Comparison of ENCODE assay signal across 8 cellular contexts in the genomic region with DNA sequence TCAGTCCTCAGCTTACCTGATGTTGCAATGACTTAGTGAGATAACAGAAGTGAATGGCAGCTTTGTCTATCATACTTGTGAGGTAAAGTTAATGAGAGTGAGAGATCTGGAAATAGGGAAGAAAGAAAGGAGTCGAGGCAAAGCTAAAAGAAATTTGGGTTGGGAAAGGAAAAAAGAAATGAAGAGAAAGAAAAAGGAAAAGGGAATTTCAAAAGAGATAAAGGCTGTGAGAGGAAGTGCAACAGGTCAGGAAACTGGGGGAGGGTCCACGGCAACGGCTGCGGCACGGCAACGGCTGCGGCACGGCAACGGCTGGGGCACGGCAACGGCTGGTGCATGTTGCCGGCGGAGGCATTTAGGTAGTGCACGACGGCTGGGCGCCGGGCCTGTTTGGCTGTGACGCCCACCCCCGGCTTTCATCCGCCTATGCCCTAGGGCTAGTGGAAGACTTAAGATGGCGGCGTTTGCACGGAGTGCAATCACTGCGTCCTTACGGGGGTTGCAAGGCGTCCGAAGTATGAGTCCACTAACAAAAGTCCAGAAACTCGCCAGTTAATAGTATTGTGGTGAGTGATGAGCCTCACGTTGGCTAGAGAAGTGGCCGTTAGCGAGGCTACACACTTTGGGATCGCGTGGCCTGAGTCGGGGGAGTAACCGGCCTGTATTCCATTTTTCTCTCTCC.
A peak's percentile ranks its signal among the peaks of the same experiment; 100 is the strongest.
DNase-seq lines count a peak whose midpoint lies in the region; ATAC-seq and TF ChIP-seq lines count a peak whose summit lies in the region.

No MANE protein-coding gene starts in this region.

- peak overlapping the region; percentile 78 to 84 for H3K9ac ChIP-seq in mucosa of rectum (ENCODE audit: low read depth in 1 of 2, low read length in 2 of 2)

- CTCF ChIA-PET in OCI-LY7 (lab: Charles Lee; ENCODE audit: unreplicated experiment), result no interaction called here

- H3K9me2 ChIP-seq in OCI-LY7 (ENCODE audit: insufficient read depth, low read length), result no peaks in the 10 kb centered on the region

- H3K4me3 ChIP-seq in OCI-LY7 (ENCODE audit: low read depth, low read length, poor library complexity, severe bottlenecking), result peak overlapping the region; percentile 87
- H3K4me3 ChIP-seq in esophagus (ENCODE audit: low read depth in 1 of 2, low read length in 2 of 2), result peak overlapping the region; percentile 74 to 84
- peak overlapping the region; percentile 75 to 94 for H3K4me3 ChIP-seq in mucosa of rectum (ENCODE audit: low read length in 2 of 2)

- DNase-seq in DMS 273 treated with DMSO at 0.1 percent for 48 hours (lab: John Stamatoyannopoulos, UW) (peak; percentile 91), HuH-7 (ENCODE audit: low spot score) (peak; percentile 84), OCI-LY7 (ENCODE audit: low spot score) (peak; percentile 89), activated T-cell treated with anti-CD3 and anti-CD28 coated beads for 48 hours (ENCODE audit: low read depth) (peak; percentile 77)
- DNase-seq in stimulated activated CD8-positive, alpha-beta memory T cell treated with anti-CD3 and anti-CD28 coated beads, Interleukin-4, amount 100 ng/mL, for 48 hours, result peak; percentile 85

- no TSS peak for BruUV-seq in OCI-LY7 (replicated peaks; lab: Mats Ljungman, UMichigan)

- H3K4me2 ChIP-seq in OCI-LY7 (ENCODE audit: low read length), result peak overlapping the region; percentile 73

- H4K20me1 ChIP-seq in OCI-LY7 (ENCODE audit: insufficient read depth, low read length), result no peaks in the 10 kb centered on the region

- peak; percentile 98 for ATAC-seq in GM21526 (IDR thresholded peaks at IDR 0.05; ENCODE audit: low FRiP score, unreplicated experiment)

- H3K4me1 ChIP-seq in OCI-LY7 (ENCODE audit: insufficient read depth, low read length, poor library complexity, severe bottlenecking) (peaks cover 6% of the 10 kb centered on the region), esophagus (ENCODE audit: control insufficient read depth in 2 of 2, insufficient read depth in 2 of 2, low read length in 1 of 2) (no peaks in the 10 kb centered on the region), mucosa of rectum (ENCODE audit: control insufficient read depth in 2 of 2, insufficient read depth in 2 of 2, low read length in 2 of 2) (peaks cover 0 to 2% of the 10 kb centered on the region in 2 donors)

- H3K27ac ChIP-seq in OCI-LY7 (ENCODE audit: low read depth, low read length, poor library complexity, severe bottlenecking) (peak overlapping the region; percentile 69), esophagus (ENCODE audit: low read depth in 2 of 2, low read length in 1 of 2) (peak overlapping the region; percentile 73 to 89), mucosa of rectum (ENCODE audit: low read depth in 2 of 2, low read length in 2 of 2) (peak overlapping the region; percentile 23 to 74)

- no peak for TF ChIP-seq CTCF in OCI-LY7 (conservative IDR thresholded peaks at IDR 0.05; ENCODE audit: low read length)

- peak overlapping the region; percentile 99 for H2AFZ ChIP-seq in OCI-LY7 (ENCODE audit: low read length)

- WGBS in esophagus, 2 donors, result 0 to 2% methylated on average over 35 of the region's 35 CpGs

- H3K9me3 ChIP-seq in OCI-LY7 (ENCODE audit: low read length), result no peaks in the 10 kb centered on the region
- H3K9me3 ChIP-seq in esophagus (ENCODE audit: control insufficient read depth in 2 of 2, insufficient read depth in 1 of 2, low read depth in 1 of 2, low read length in 1 of 2), result no peaks in the 10 kb centered on the region
- H3K9me3 ChIP-seq in mucosa of rectum (ENCODE audit: control insufficient read depth in 2 of 2, low read length in 2 of 2), result no peaks in the 10 kb centered on the region

- H3K27me3 ChIP-seq in esophagus (ENCODE audit: control insufficient read depth in 1 of 2, insufficient read depth in 2 of 2, low read length in 2 of 2) (no peaks in the 10 kb centered on the region), mucosa of rectum (ENCODE audit: control insufficient read depth in 2 of 2, insufficient read depth in 2 of 2, low read length in 2 of 2) (no peaks in the 10 kb centered on the region)

- intact Hi-C loops in OCI-LY7 (cut with micrococcal nuclease; ENCODE audit: unreplicated experiment), result loop anchor here (5.0 kb wide), 3 partner anchors 63 to 382 kb away; a partner anchor contains a TSS

- H3K79me2 ChIP-seq in OCI-LY7 (ENCODE audit: insufficient read depth, low read depth, low read length), result peaks cover 46% of the 10 kb centered on the region

- POLR2A ChIA-PET in OCI-LY7 (lab: Charles Lee), result interaction anchor here (0.6 to 1.5 kb wide), 5 partner anchors 13 to 92 kb away, joined by 3 to 9 read pairs (median 4); no protein-coding TSS in a partner anchor

- peaks cover 21% of the 10 kb centered on the region for H3K36me3 ChIP-seq in OCI-LY7 (ENCODE audit: insufficient read depth, low read length)
- no peaks in the 10 kb centered on the region for H3K36me3 ChIP-seq in esophagus (ENCODE audit: control insufficient read depth in 2 of 2, insufficient read depth in 2 of 2, low read length in 1 of 2)
- peaks cover 3 to 4% of the 10 kb centered on the region in 2 donors for H3K36me3 ChIP-seq in mucosa of rectum (ENCODE audit: control insufficient read depth in 2 of 2, insufficient read depth in 2 of 2, low read length in 2 of 2)

Comparison
In these comparisons a context has a peak if more than half of its experiments do, and no peak if none do; other contexts are left out.
1. Peak in every context shown above with its lines: DNase-seq, ATAC-seq, H3K4me3 ChIP-seq and H3K27ac ChIP-seq.